Comparison of ENCODE assay signal across 1 cellular context in genomic region chr5:134099288-134099872, GRCh38.
TF ChIP-seq lines count a peak whose summit lies in the region.

No MANE protein-coding gene starts in this region.

TF ChIP-seq in GM12878, 131 proteins besides CTCF, POLR2A, EP300 and RAD21:
- TF ChIP-seq IKZF1 (conservative IDR thresholded peaks at IDR 0.05) (peak; percentile 50; the same call in 1 of the 2 replicates), NR2F1 (conservative IDR thresholded peaks at IDR 0.05) (peak; percentile 82), MEF2A (IDR thresholded peaks at IDR 0.05; ENCODE audit: insufficient read depth, low read depth, low read length) (0 out of 2 replicates have a peak, but pooled peaks have one; percentile 24), RCOR1 (conservative IDR thresholded peaks at IDR 0.05; ENCODE audit: low read depth, low read length) (no peak), USF1 (IDR thresholded peaks at IDR 0.05; ENCODE audit: borderline replicate concordance, extremely low read length, insufficient read depth, low read depth, low read length) (no peak), SPI1 (IDR thresholded peaks at IDR 0.05; ENCODE audit: borderline replicate concordance, insufficient read depth, low read depth, low read length) (peak; percentile 65), MTA3 (IDR thresholded peaks at IDR 0.05; ENCODE audit: borderline replicate concordance, low read length) (no peak), MYC (IDR thresholded peaks at IDR 0.05; ENCODE audit: insufficient read depth, insufficient read length, insufficient replicate concordance, low read length, severe bottlenecking) (no peak), IKZF2 (IDR thresholded peaks at IDR 0.05) (peak in 1 of 2 experiments; percentile 30; a peak in 1 of 4 replicates), CREM (IDR thresholded peaks at IDR 0.05; ENCODE audit: low read depth) (0 out of 2 replicates have a peak, but pooled peaks have one; percentile 54), HDGF (IDR thresholded peaks at IDR 0.05) (peak; percentile 19; the same call in 1 of the 2 replicates), SIN3A (IDR thresholded peaks at IDR 0.05; ENCODE audit: low read depth, low read length) (0 out of 2 replicates have a peak, but pooled peaks have one; percentile 22), TAF1 (IDR thresholded peaks at IDR 0.05; ENCODE audit: borderline replicate concordance, low read depth, low read length) (0 out of 2 replicates have a peak, but pooled peaks have one; percentile 10), NBN (IDR thresholded peaks at IDR 0.05) (peak; percentile 30; the same call in 1 of the 2 replicates), TCF7 (IDR thresholded peaks at IDR 0.05; ENCODE audit: borderline replicate concordance) (no peak), TCF12 (IDR thresholded peaks at IDR 0.05; ENCODE audit: low read depth, low read length) (peak; percentile 44; the same call in 1 of the 2 replicates), ZNF687 (IDR thresholded peaks at IDR 0.05) (peak; percentile 57), POU2F2 (IDR thresholded peaks at IDR 0.05; ENCODE audit: borderline replicate concordance, low read depth, low read length) (0 out of 3 replicates have a peak, but pooled peaks have one; percentile 43), SMAD5 (IDR thresholded peaks at IDR 0.05; ENCODE audit: low read depth) (no peak), TCF3 (IDR thresholded peaks at IDR 0.05; ENCODE audit: borderline replicate concordance, insufficient read depth, low read depth, low read length) (0 out of 2 replicates have a peak, but pooled peaks have one; percentile 51), YY1 (IDR thresholded peaks at IDR 0.05; ENCODE audit: low read depth, low read length) (0 out of 2 replicates have a peak, but pooled peaks have one; percentile 14), BHLHE40 (IDR thresholded peaks at IDR 0.05; ENCODE audit: borderline replicate concordance in 1 of 2, low read depth in 2 of 2, low read length in 1 of 2) (peak; percentile 27 to 63; a peak in 3 of 4 replicates), SMC3 (IDR thresholded peaks at IDR 0.05; ENCODE audit: borderline replicate concordance, low read length) (no peak)
